9 cellular contexts compared by ENCODE assay signal in genomic region chr2:98805412-98806265, GRCh38.
DNase-seq lines count a peak whose midpoint lies in the region; TF ChIP-seq lines count a peak whose summit lies in the region.
"Had no signal": no experiment of that assay in that cellular context is flagged by ENCODE, and none has a peak within 500 bp of the region (broad histone marks: within the 10 kb centered on the region; RNA-seq: fewer than 3 reads in every experiment).

No MANE protein-coding gene starts in this region.

- no peaks in the 10 kb centered on the region for H4K20me1 ChIP-seq in fibroblast of lung (ENCODE audit: control insufficient read depth, extremely low read depth, insufficient read depth, low read length)

- no peak overlapping the region for H3K4me3 ChIP-seq in fibroblast of lung (replicated peaks in 1 of 4; ENCODE audit: control extremely low read depth in 1 of 4, insufficient read depth in 1 of 4, low read depth in 3 of 4, low read length in 4 of 4)
- no peak overlapping the region for H3K4me3 ChIP-seq in H7 (ENCODE audit: insufficient read depth, low read depth, low read length)
- H3K4me3 ChIP-seq: GM12878 had no signal

- no peak overlapping the region for H3K4me2 ChIP-seq in fibroblast of lung (ENCODE audit: extremely low read depth, insufficient read depth, low read length)

- H2AFZ ChIP-seq in fibroblast of lung (ENCODE audit: low read length): no peak overlapping the region

- no peaks in the 10 kb centered on the region for H3K79me2 ChIP-seq in fibroblast of lung (ENCODE audit: control insufficient read depth, insufficient read depth, low read length)

- no peak overlapping the region for H3K27ac ChIP-seq in fibroblast of lung (ENCODE audit: insufficient read depth, low read length)

- H3K36me3 ChIP-seq in fibroblast of lung (ENCODE audit: control insufficient read depth, insufficient read depth, low read length): no peaks in the 10 kb centered on the region
- H3K36me3 ChIP-seq in H7 (replicated peaks; ENCODE audit: control insufficient read depth, insufficient read depth, low read length): no peaks in the 10 kb centered on the region

- TF ChIP-seq CTCF in fibroblast of lung (conservative IDR thresholded peaks at IDR 0.05 in 1 of 2, IDR thresholded peaks at IDR 0.05 in 1 of 2; ENCODE audit: low read depth in 1 of 2, low read length in 2 of 2): no peak

- no peaks in the 10 kb centered on the region for H3K4me1 ChIP-seq in fibroblast of lung (ENCODE audit: control insufficient read depth, extremely low read depth, insufficient read depth, low read length)

- H3K27me3 ChIP-seq in fibroblast of lung (ENCODE audit: control insufficient read depth, insufficient read depth, low read length) (no peaks in the 10 kb centered on the region), H7 (ENCODE audit: control insufficient read depth, insufficient read depth, low read length) (no peaks in the 10 kb centered on the region; the same call in 1 of the 2 replicates)

- peak; percentile 47 for DNase-seq in GM03348 (ENCODE audit: low spot score)
- peak; percentile 18 for DNase-seq in OCI-M1 (lab: John Stamatoyannopoulos, UW)
- DNase-seq in fibroblast of lung (ENCODE audit: low read depth in 2 of 2): peak; percentile 27 to 51
- peak; percentile 64 for DNase-seq in pons (ENCODE audit: low spot score)
- no peak for DNase-seq in activated T-cell treated with anti-CD3 and anti-CD28 coated beads for 4 hours
- no peak for DNase-seq in HT-29 (ENCODE audit: low spot score)
- no peak for DNase-seq in NCI-H524 treated with DMSO at 0.1 percent for 48 hours (lab: John Stamatoyannopoulos, UW)
- DNase-seq in H7: no peak

- H3K9ac ChIP-seq in fibroblast of lung (ENCODE audit: insufficient read depth, low read length): no peak overlapping the region

- no peaks in the 10 kb centered on the region for H3K9me3 ChIP-seq in fibroblast of lung (ENCODE audit: control insufficient read depth, insufficient read depth, low read depth, low read length)

Comparison
In these comparisons a context has a peak if more than half of its experiments do, and no peak if none do; other contexts are left out.
1. DNase-seq: peak in GM03348 (single experiment), OCI-M1 (single experiment), fibroblast of lung (2 of 2) and pons (single experiment); none in activated T-cell treated with anti-CD3 and anti-CD28 coated beads for 4 hours (single experiment), HT-29 (single experiment), NCI-H524 treated with DMSO at 0.1 percent for 48 hours (single experiment) and H7 (single experiment).